In the genomic region with DNA sequence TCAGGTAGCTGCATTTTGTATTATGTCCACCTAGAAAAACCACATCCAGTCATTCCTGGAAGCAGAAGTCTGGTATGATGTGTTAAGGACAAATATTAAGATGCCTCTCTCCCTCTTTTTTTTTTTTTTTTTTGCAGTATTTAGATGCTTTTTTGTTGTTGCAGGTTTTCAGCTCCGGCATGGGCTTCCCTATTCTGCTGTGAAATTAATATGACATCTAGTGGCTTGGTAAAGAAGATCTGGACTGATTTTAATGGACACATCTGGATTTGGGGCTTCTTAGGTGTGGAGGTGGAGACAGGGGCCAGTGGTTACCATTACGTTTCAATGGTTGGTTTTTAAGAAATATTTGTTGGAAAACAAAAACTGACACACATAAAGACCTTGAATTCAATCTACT, we compare ENCODE assay signal across 16 cellular contexts.
DNase-seq lines count a peak whose midpoint lies in the region; ATAC-seq and TF ChIP-seq lines count a peak whose summit lies in the region.
"Had no signal": no experiment of that assay in that cellular context is flagged by ENCODE, and none has a peak within 500 bp of the region (broad histone marks: within the 10 kb centered on the region; RNA-seq: fewer than 3 reads in every experiment).

No MANE protein-coding gene starts in this region.

- peak; percentile 6 for TF ChIP-seq CTCF in HFF-Myc (IDR thresholded peaks at IDR 0.05; ENCODE audit: low read depth, low read length, missing control alignments)

- H3K4me1 ChIP-seq in adipocyte (ENCODE audit: control insufficient read depth, insufficient read depth, low read length), result no peaks in the 10 kb centered on the region

- DNase-seq in DMS53 (lab: John Stamatoyannopoulos, UW), result peak; percentile 35
- DNase-seq in DMS53 treated with DMSO at 0.1 percent for 48 hours (lab: John Stamatoyannopoulos, UW; ENCODE audit: unreplicated experiment), result no peak
- DNase-seq in HFF-Myc (ENCODE audit: extremely low read depth, low read depth), result no peak
- peak; percentile 50 for DNase-seq in adipocyte (ENCODE audit: low read depth)
- peak; percentile 29 for DNase-seq in left kidney (ENCODE audit: low read depth, low spot score)
- DNase-seq in Ammon's horn (ENCODE audit: low spot score), result no peak
- no peak for DNase-seq in HuH-7 (ENCODE audit: low spot score)
- DNase-seq: 8988T, foreskin melanocyte, Karpas-422, midbrain, NCI-H2227 treated with DMSO at 0.1 percent for 48 hours, T-helper 1 cell had no signal

- H3K9ac ChIP-seq in adipocyte (ENCODE audit: low read length), result no peak overlapping the region

- H3K4me3 ChIP-seq in HFF-Myc (replicated peaks; ENCODE audit: low read depth, low read length) (no peak overlapping the region), adipocyte (ENCODE audit: low read length) (no peak overlapping the region)

- no peaks in the 10 kb centered on the region for H3K36me3 Mint-ChIP-seq in stimulated activated memory B cell treated with anti-CD40 and anti-IgM and Interleukin-4, amounts not matched to agents 10 μg/mL and 1 μg/mL and 100 μg/mL, for 72 hours
- H3K36me3 Mint-ChIP-seq: activated naive CD8-positive, alpha-beta T cell had no signal

- ATAC-seq in stimulated activated memory B cell treated with anti-CD40 and anti-IgM and Interleukin-4, amounts not matched to agents 10 μg/mL and 1 μg/mL and 100 μg/mL, for 72 hours, result no peak
- ATAC-seq: activated CD4-positive, CD25-positive, alpha-beta regulatory T cell treated with anti-CD3 and anti-CD28 coated beads, Interleukin-2, amount 50 U/mL, for 24 hours had no signal

- H3K27me3 ChIP-seq in adipocyte (replicated peaks; ENCODE audit: control insufficient read depth, insufficient read depth, low read length), result peaks cover 12% of the 10 kb centered on the region

- H3K27me3 Mint-ChIP-seq in stimulated activated memory B cell treated with anti-CD40 and anti-IgM and Interleukin-4, amounts not matched to agents 10 μg/mL and 1 μg/mL and 100 μg/mL, for 72 hours, result peaks cover 20% of the 10 kb centered on the region

- H3K9me3 ChIP-seq in adipocyte (ENCODE audit: control insufficient read depth, low read length), result no peaks in the 10 kb centered on the region

- no peaks in the 10 kb centered on the region for H3K36me3 ChIP-seq in adipocyte (ENCODE audit: control insufficient read depth, insufficient read depth, low read length, severe bottlenecking)

- H3K4me1 Mint-ChIP-seq in stimulated activated memory B cell treated with anti-CD40 and anti-IgM and Interleukin-4, amounts not matched to agents 10 μg/mL and 1 μg/mL and 100 μg/mL, for 72 hours, result no peaks in the 10 kb centered on the region

- no peak overlapping the region for H3K4me3 Mint-ChIP-seq in stimulated activated memory B cell treated with anti-CD40 and anti-IgM and Interleukin-4, amounts not matched to agents 10 μg/mL and 1 μg/mL and 100 μg/mL, for 72 hours
- H3K4me3 Mint-ChIP-seq: activated naive CD8-positive, alpha-beta T cell had no signal

- no peaks in the 10 kb centered on the region for H3K9me3 Mint-ChIP-seq in stimulated activated memory B cell treated with anti-CD40 and anti-IgM and Interleukin-4, amounts not matched to agents 10 μg/mL and 1 μg/mL and 100 μg/mL, for 72 hours

- no peak overlapping the region for H3K27ac Mint-ChIP-seq in stimulated activated memory B cell treated with anti-CD40 and anti-IgM and Interleukin-4, amounts not matched to agents 10 μg/mL and 1 μg/mL and 100 μg/mL, for 72 hours
- H3K27ac Mint-ChIP-seq: activated naive CD8-positive, alpha-beta T cell had no signal

Comparison
In these comparisons a context has a peak if more than half of its experiments do, and no peak if none do; other contexts are left out.
1. DNase-seq: peak in DMS53 (single experiment), adipocyte (single experiment) and left kidney (single experiment); none in DMS53 treated with DMSO at 0.1 percent for 48 hours (single experiment), HFF-Myc (single experiment), Ammon's horn (single experiment) and HuH-7 (single experiment).